ENCODE assay signal across 7 cellular contexts in genomic region chr2:27085670-27086089, GRCh38. TPM values are rescaled to one million over a fixed set of nuclear protein-coding genes. Genes with fewer than 3 reads are reported as not detected.
A peak's percentile ranks its signal among the peaks of the same experiment; 100 is the strongest.
DNase-seq lines count a peak whose midpoint lies in the region; ATAC-seq and TF ChIP-seq lines count a peak whose summit lies in the region.

No MANE protein-coding gene starts in this region.

- H3K4me3 Mint-ChIP-seq in glutamatergic neuron (ENCODE audit: unreplicated experiment): peak overlapping the region; percentile 70

- peaks cover 14% of the 10 kb centered on the region for H3K4me1 Mint-ChIP-seq in glutamatergic neuron (ENCODE audit: low read depth, unreplicated experiment)

- in situ Hi-C loops in G401 (cut with HindIII; ENCODE audit: low sequenced_read_pairs): no loop called here

- no peaks in the 10 kb centered on the region for H3K9me3 ChIP-seq in neuron (ENCODE audit: low read length)

- TF ChIP-seq CTCF in glutamatergic neuron (IDR thresholded peaks at IDR 0.05; ENCODE audit: partially characterized antibody, unreplicated experiment): no peak

- peaks cover 8% of the 10 kb centered on the region for H3K27me3 Mint-ChIP-seq in glutamatergic neuron (ENCODE audit: unreplicated experiment)

- H3K36me3 Mint-ChIP-seq in glutamatergic neuron (ENCODE audit: unreplicated experiment): peaks cover 6% of the 10 kb centered on the region

- H3K4me1 ChIP-seq in neuron (ENCODE audit: insufficient read depth, low read length): peaks cover 19% of the 10 kb centered on the region

- DNase-seq in G401 (ENCODE audit: low spot score) (peak; percentile 69), H4 (ENCODE audit: low spot score) (peak; percentile 39), NCI-H2196 (lab: John Stamatoyannopoulos, UW; ENCODE audit: unreplicated experiment) (peak; percentile 50), glutamatergic neuron (peak; percentile 65)
- peak; percentile 42 for DNase-seq in activated naive CD4-positive, alpha-beta T cell treated with anti-CD3 and anti-CD28 coated beads, Interleukin-2, amount 50 U/mL, for 16 hours

- H3K36me3 ChIP-seq in neuron (ENCODE audit: insufficient read depth, low read length): no peaks in the 10 kb centered on the region

- H3K27ac Mint-ChIP-seq in glutamatergic neuron (ENCODE audit: unreplicated experiment): no peak overlapping the region

- no peak for ATAC-seq in GM18873 (IDR thresholded peaks at IDR 0.05; ENCODE audit: low FRiP score, unreplicated experiment)

- peak overlapping the region; percentile 78 for H2AFZ ChIP-seq in neuron (ENCODE audit: low read depth, low read length)

- peak overlapping the region; percentile 89 for H3K4me3 ChIP-seq in neuron (ENCODE audit: low read length)

- H3K27me3 ChIP-seq in neuron (ENCODE audit: insufficient read depth, low read length): no peaks in the 10 kb centered on the region

- peaks cover 5% of the 10 kb centered on the region for H3K9me3 Mint-ChIP-seq in glutamatergic neuron (ENCODE audit: unreplicated experiment)

RNA-seq across cellular contexts. Expression of gene KHK, which starts 0.9 kb away (rescaled TPM):
- 2.4 and 7.3 TPM in 2 replicates for total RNA-seq in G401 (2014; rRNA removed; shearing (Covaris generic))
- 0.14 and 0.48 TPM in 2 replicates for total RNA-seq in H4 (2014; rRNA removed; shearing (Covaris generic))
- 5.3 TPM for total RNA-seq in glutamatergic neuron (ENCODE audit: unreplicated experiment)

RNA-seq across cellular contexts. Expression of gene EMILIN1, which starts 7.3 kb away (rescaled TPM):
- 2.3 and 3.9 TPM in 2 replicates for total RNA-seq in G401 (2014; rRNA removed; shearing (Covaris generic))
- total RNA-seq in H4 (2014; rRNA removed; shearing (Covaris generic)): 10.8 and 30.2 TPM in 2 replicates
- 3.2 TPM for total RNA-seq in glutamatergic neuron (ENCODE audit: unreplicated experiment)

RNA-seq across cellular contexts. Expression of gene OST4, which starts 14.2 kb away (rescaled TPM):
- 339 and 392 TPM in 2 replicates for total RNA-seq in G401 (2014; rRNA removed; shearing (Covaris generic))
- total RNA-seq in H4 (2014; rRNA removed; shearing (Covaris generic)): 328 and 330 TPM in 2 replicates
- total RNA-seq in glutamatergic neuron (ENCODE audit: unreplicated experiment): 215 TPM

RNA-seq across cellular contexts. Expression of gene CGREF1, which starts 33.2 kb away (rescaled TPM):
- 1.3 and 11.3 TPM in 2 replicates for total RNA-seq in G401 (2014; rRNA removed; shearing (Covaris generic))
- total RNA-seq in H4 (2014; rRNA removed; shearing (Covaris generic)): 0.31 TPM in 1 of 2 replicates, not detected in the other
- 1.3 TPM for total RNA-seq in glutamatergic neuron (ENCODE audit: unreplicated experiment)

RNA-seq across cellular contexts. Expression of gene AGBL5, which starts 34.2 kb away (rescaled TPM):
- total RNA-seq in G401 (2014; rRNA removed; shearing (Covaris generic)): 59.4 and 68.2 TPM in 2 replicates
- total RNA-seq in H4 (2014; rRNA removed; shearing (Covaris generic)): 25.2 and 27.8 TPM in 2 replicates
- 17.3 TPM for total RNA-seq in glutamatergic neuron (ENCODE audit: unreplicated experiment)
